9 cellular contexts compared by ENCODE assay signal in the genomic region with DNA sequence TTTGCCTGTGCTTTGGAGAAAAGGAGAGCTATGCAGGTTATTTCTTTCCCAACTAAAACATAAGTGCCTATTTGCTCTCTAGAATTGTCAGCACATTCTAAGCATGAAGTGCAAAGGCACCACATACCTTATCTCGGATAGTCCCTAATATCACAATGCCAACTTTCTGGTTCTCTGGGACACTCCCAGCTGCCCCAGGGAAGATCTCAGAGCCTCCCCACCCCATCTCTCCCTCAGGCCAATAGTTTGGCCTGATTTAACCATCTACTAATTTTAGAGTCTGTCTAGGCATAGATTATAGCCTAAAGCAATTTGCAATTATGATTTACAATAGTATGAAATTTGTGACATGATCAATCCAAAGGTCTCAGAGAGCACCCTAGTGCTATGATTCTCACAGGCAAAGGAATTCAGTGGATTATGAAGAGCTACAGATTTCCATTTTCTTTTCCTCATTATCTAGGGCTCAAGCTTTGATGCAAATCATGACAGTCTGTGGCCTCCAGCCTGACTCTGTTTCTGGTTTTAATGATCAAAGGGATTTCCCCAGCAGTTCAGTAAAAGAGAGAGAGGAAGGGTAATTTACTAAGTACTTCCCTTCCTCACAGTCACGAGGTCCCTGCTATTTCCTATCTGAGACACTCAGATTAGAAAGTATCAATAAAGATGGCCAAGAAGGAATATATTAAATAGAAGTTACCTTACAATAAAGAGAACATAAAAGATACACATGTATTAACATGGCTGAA. TPM values are rescaled to one million over a fixed set of nuclear protein-coding genes. Genes with fewer than 3 reads are reported as not detected.
DNase-seq lines count a peak whose midpoint lies in the region; ATAC-seq, FAIRE-seq and TF ChIP-seq lines count a peak whose summit lies in the region.
"Had no signal": no experiment of that assay in that cellular context is flagged by ENCODE, and none has a peak within 500 bp of the region (broad histone marks: within the 10 kb centered on the region; RNA-seq: fewer than 3 reads in every experiment).

No MANE protein-coding gene starts in this region.

- TF ChIP-seq CTCF in GM13977 (IDR thresholded peaks at IDR 0.05; ENCODE audit: extremely low read depth, insufficient read depth, missing control alignments) (no peak), stomach (IDR thresholded peaks at IDR 0.05) (no peak)

- H3K27ac ChIP-seq in stomach: no peak overlapping the region

- H3K36me3 ChIP-seq in stomach: no peaks in the 10 kb centered on the region

- peaks cover 13 to 18% of the 10 kb centered on the region in 2 donors for H3K4me1 Mint-ChIP-seq in effector memory CD8-positive, alpha-beta T cell (ENCODE audit: low read depth in 2 of 2)
- H3K4me1 Mint-ChIP-seq: nephron had no signal

- H3K36me3 Mint-ChIP-seq in effector memory CD8-positive, alpha-beta T cell (ENCODE audit: insufficient read depth): no peaks in the 10 kb centered on the region

- FAIRE-seq in urothelium cell line (lab: Jason Lieb, UNC): no peak

- no peak overlapping the region for H3K27ac Mint-ChIP-seq in effector memory CD8-positive, alpha-beta T cell
- H3K27ac Mint-ChIP-seq: nephron had no signal

- in situ Hi-C loops in GM13977 (cut with MboI; ENCODE audit: low pct_unique_long_range_greater_than_20kb, low sequenced_read_pairs, unreplicated experiment): no loop called here

- no peaks in the 10 kb centered on the region for H3K27me3 ChIP-seq in stomach

- H3K27me3 Mint-ChIP-seq in effector memory CD8-positive, alpha-beta T cell: peaks cover 4 to 22% of the 10 kb centered on the region in 2 donors

- peak overlapping the region in 1 of 2 donors; percentile 1 for H3K4me3 Mint-ChIP-seq in effector memory CD8-positive, alpha-beta T cell
- H3K4me3 Mint-ChIP-seq: nephron had no signal

- 36 to 54% (median 41%) methylated on average over 2 of the region's 2 CpGs for WGBS in stomach, 5 donors

- intact Hi-C loops in stomach (cut with DNase I; ENCODE audit: low total_unique reads): no loop called here

- TF ChIP-seq POLR2A in stomach (IDR thresholded peaks at IDR 0.05): no peak

- DNase-seq in GM13977 (ENCODE audit: low spot score) (peak; percentile 40), T-helper 9 cell (no peak), stomach (no peak), urothelium cell line (ENCODE audit: low spot score) (no peak)
- DNase-seq in effector memory CD8-positive, alpha-beta T cell: no peak
- no peak for DNase-seq in effector CD8-positive, alpha-beta T cell (lab: John Stamatoyannopoulos, UW)

- H3K9me3 ChIP-seq in stomach: no peaks in the 10 kb centered on the region

- H3K9me3 Mint-ChIP-seq in effector memory CD8-positive, alpha-beta T cell: no peaks in the 10 kb centered on the region
- H3K9me3 Mint-ChIP-seq: nephron had no signal

- H3K4me3 ChIP-seq in stomach: no peak overlapping the region

- no peak for TF ChIP-seq EP300 in stomach (IDR thresholded peaks at IDR 0.05)

- H3K4me1 ChIP-seq in stomach: peaks cover 0 to 3% (median 0%) of the 10 kb centered on the region in 4 donors

- ATAC-seq in GM21381 (IDR thresholded peaks at IDR 0.05; ENCODE audit: unreplicated experiment) (peak; percentile 59), HG03442 (IDR thresholded peaks at IDR 0.05; ENCODE audit: unreplicated experiment) (peak; percentile 81)
- peak; percentile 65 for ATAC-seq in effector memory CD8-positive, alpha-beta T cell (replicated peaks)

RNA-seq across cellular contexts. Expression of gene IL6, which starts 28.9 kb away (rescaled TPM):
- not detected for total RNA-seq in stomach
- 1 to 10 TPM in 2 of 3 donors, under 1 TPM in 1; 0.95 to 9.2 (median 3.1) TPM for polyA plus RNA-seq in stomach
